ENCODE assay signal across 8 cellular contexts in the genomic region with DNA sequence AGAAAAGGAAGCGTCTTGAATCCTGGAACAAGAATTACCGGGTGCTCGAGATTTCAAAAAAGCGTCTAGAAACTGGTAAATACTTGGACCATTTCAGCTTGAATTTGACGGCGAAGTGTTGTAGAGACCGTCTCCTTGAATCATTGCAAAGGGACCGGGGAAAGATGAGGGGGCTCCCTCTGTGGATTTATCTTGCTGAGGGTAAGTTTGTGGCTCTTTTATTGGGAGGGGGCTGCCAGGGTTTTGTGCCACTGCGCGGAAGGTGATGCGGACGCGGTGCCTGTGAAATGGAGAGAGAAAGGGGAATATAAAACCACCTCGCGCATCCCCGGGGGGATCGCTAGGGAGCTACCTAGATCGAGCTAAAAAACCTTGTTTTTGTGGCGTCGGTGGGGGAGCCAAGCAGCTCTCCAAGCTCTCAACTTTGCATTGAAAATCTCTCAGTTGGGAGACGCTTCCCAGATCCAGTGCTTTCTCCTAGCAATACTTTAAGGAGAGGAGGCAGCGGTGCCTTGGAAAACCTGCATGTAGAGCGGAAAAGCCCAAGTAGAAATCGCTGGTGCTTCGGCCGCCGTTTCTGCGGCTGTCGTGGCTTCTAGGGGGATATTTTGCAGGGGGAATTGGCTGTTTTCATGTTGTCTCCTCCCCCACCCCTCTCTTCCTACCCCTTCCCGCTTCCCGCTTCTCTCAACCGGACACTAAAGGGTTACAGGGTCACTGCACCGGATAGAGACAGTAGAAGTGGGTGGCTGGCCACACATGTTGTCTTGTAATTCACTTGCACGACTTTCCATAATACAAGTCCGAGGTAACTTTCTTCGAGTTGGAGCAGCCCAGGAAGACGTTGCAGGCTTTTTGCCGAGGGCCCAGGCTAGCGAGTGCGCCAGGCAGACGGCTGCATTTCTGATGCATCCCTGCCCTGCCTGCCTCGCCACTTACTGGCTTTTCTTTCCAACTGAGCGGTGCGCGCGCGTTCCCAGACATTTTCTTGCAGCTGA.
DNase-seq lines count a peak whose midpoint lies in the region; ATAC-seq, FAIRE-seq and TF ChIP-seq lines count a peak whose summit lies in the region.

No MANE protein-coding gene starts in this region.

- 3% methylated on average over 38 of the region's 47 CpGs for WGBS in right lobe of liver (ENCODE audit: insufficient coverage, low coverage, low lambda C conversion rate, missing lambda C conversion rate)
- WGBS in HepG2 (ENCODE audit: low lambda C conversion rate), result 52% methylated on average over 47 of the region's 47 CpGs

- no peaks in the 10 kb centered on the region for H3K9me3 ChIP-seq in right lobe of liver
- H3K9me3 ChIP-seq in HepG2 (ENCODE audit: low read length), result no peaks in the 10 kb centered on the region
- no peaks in the 10 kb centered on the region for H3K9me3 ChIP-seq in skeletal muscle tissue (ENCODE audit: control insufficient read depth in 3 of 3, low read length in 3 of 3)

- CTCF ChIA-PET in HepG2 (lab: Yijun Ruan, JAX; ENCODE audit: low intra/inter-chr PET ratio, low total read pairs), result no interaction called here

- in situ Hi-C loops in HepG2 (cut with HindIII; ENCODE audit: extremely low pct_ligation_motif_present, low pct_unique_long_range_greater_than_20kb), result no loop called here

- H2AFZ ChIP-seq in HepG2 (ENCODE audit: low read length), result no peak overlapping the region

- no peak overlapping the region for H3K4me2 ChIP-seq in HepG2 (ENCODE audit: low read depth, low read length)

- TF ChIP-seq RAD21 in HepG2 (CRISPR knock-in tag; IDR thresholded peaks at IDR 0.05), result no peak

- peaks cover 0 to 12% (median 0%) of the 10 kb centered on the region in 4 donors for H3K4me1 ChIP-seq in right lobe of liver
- H3K4me1 ChIP-seq in HepG2 (ENCODE audit: insufficient read depth, low read length), result no peaks in the 10 kb centered on the region
- peaks cover 0 to 8% (median 5%) of the 10 kb centered on the region in 3 donors for H3K4me1 ChIP-seq in skeletal muscle tissue (ENCODE audit: control insufficient read depth in 3 of 3, insufficient read depth in 3 of 3, low read length in 3 of 3)

- POLR2A ChIA-PET in HepG2 (lab: Yijun Ruan, JAX), result no interaction called here

- TF ChIP-seq CTCF in right lobe of liver (IDR thresholded peaks at IDR 0.05) (no peak), HepG2 (CRISPR knock-in tag; IDR thresholded peaks at IDR 0.05) (no peak)

- H3K4me3 ChIP-seq in right lobe of liver, result no peak overlapping the region
- no peak overlapping the region for H3K4me3 ChIP-seq in HepG2 (replicated peaks in 1 of 3; ENCODE audit: insufficient read depth in 1 of 3, low read depth in 2 of 3, low read length in 3 of 3)
- peak overlapping the region; percentile 59 to 72 (median 67) for H3K4me3 ChIP-seq in skeletal muscle tissue (ENCODE audit: low read length in 3 of 3)

- H3K9ac ChIP-seq in HepG2 (ENCODE audit: insufficient read depth, low read depth, low read length) (no peak overlapping the region), skeletal muscle tissue (ENCODE audit: low read depth in 1 of 3, low read length in 3 of 3) (peak overlapping the region in 2 of 3 donors; percentile 10 to 26)

- no peak overlapping the region for H3K27ac ChIP-seq in right lobe of liver
- H3K27ac ChIP-seq in HepG2 (ENCODE audit: extremely low read length, insufficient read depth, low read length), result no peak overlapping the region
- no peak overlapping the region for H3K27ac ChIP-seq in skeletal muscle tissue (ENCODE audit: low read depth, low read length)

- no peaks in the 10 kb centered on the region for H3K79me2 ChIP-seq in HepG2 (ENCODE audit: insufficient read depth, low read length)

- H4K20me1 ChIP-seq in HepG2 (ENCODE audit: insufficient read depth, low read length), result no peaks in the 10 kb centered on the region

- intact Hi-C loops in right lobe of liver (cut with DNase I), result no loop called here
- intact Hi-C loops in HepG2 (cut with micrococcal nuclease; ENCODE audit: unreplicated experiment), result no loop called here

- ATAC-seq in right lobe of liver, result peak in 3 of 4 donors; percentile 25 to 58 (median 44)
- ATAC-seq in HepG2, result no peak
- no peak for ATAC-seq in GM18498 (IDR thresholded peaks at IDR 0.05; ENCODE audit: unreplicated experiment)

- H3K27me3 ChIP-seq in right lobe of liver (peaks cover 0 to 5% of the 10 kb centered on the region in 2 donors), HepG2 (ENCODE audit: control insufficient read depth in 1 of 2, insufficient read depth in 2 of 2, low read length in 2 of 2) (peaks cover 0 to 6% of the 10 kb centered on the region in 2 experiments; a peak in 1 of 5 replicates), skeletal muscle tissue (ENCODE audit: control insufficient read depth in 3 of 3, insufficient read depth in 3 of 3, low read length in 3 of 3) (peaks cover 2 to 9% (median 6%) of the 10 kb centered on the region in 3 donors)

- no peak for FAIRE-seq in HepG2 (lab: Jason Lieb, UNC)

- peak in 1 of 3 donors; percentile 46 for DNase-seq in right lobe of liver
- no peak for DNase-seq in HepG2 (ENCODE audit: low spot score)
- DNase-seq in brain pericyte (ENCODE audit: low read depth, low spot score), result peak; percentile 12
- DNase-seq in iPS-NIHi7 (ENCODE audit: extremely low spot score), result peak; percentile 59
- DNase-seq in HuH-7.5 (ENCODE audit: low spot score), result no peak
- no peak for DNase-seq in activated CD4-positive, alpha-beta T cell treated with anti-CD3 and anti-CD28 coated beads for 48 hours

- TF ChIP-seq POLR2A in right lobe of liver (IDR thresholded peaks at IDR 0.05) (no peak), HepG2 (IDR thresholded peaks at IDR 0.05; ENCODE audit: insufficient read depth in 1 of 2, low read depth in 2 of 2, low read length in 2 of 2) (no peak)

- BruUV-seq in HepG2 (replicated peaks; lab: Mats Ljungman, UMichigan), result no TSS peak

- H3K36me3 ChIP-seq in right lobe of liver (no peaks in the 10 kb centered on the region), HepG2 (replicated peaks in 1 of 2; ENCODE audit: control insufficient read depth in 1 of 2, insufficient read depth in 2 of 2, low read length in 2 of 2) (no peaks in the 10 kb centered on the region), skeletal muscle tissue (ENCODE audit: control insufficient read depth in 3 of 3, insufficient read depth in 3 of 3, low read length in 3 of 3) (no peaks in the 10 kb centered on the region)

- no peak for TF ChIP-seq EP300 in HepG2 (IDR thresholded peaks at IDR 0.05; ENCODE audit: low read depth in 2 of 2, low read length in 2 of 2)
- no peak for TF ChIP-seq EP300 in HepG2 (CRISPR knock-in tag; IDR thresholded peaks at IDR 0.05; ENCODE audit: borderline replicate concordance)

TF ChIP-seq in HepG2, 621 proteins besides CTCF, POLR2A, EP300 and RAD21 (continues in another document):
- TF ChIP-seq AKNA (CRISPR knock-in tag; IDR thresholded peaks at IDR 0.05; ENCODE audit: borderline replicate concordance) (no peak), ESRRA (CRISPR knock-in tag; IDR thresholded peaks at IDR 0.05; ENCODE audit: low read depth) (no peak), CC2D1A (CRISPR knock-in tag; IDR thresholded peaks at IDR 0.05) (no peak), SMAD3 (CRISPR knock-in tag; IDR thresholded peaks at IDR 0.05) (no peak), SALL1 (CRISPR knock-in tag; IDR thresholded peaks at IDR 0.05) (no peak), ZSCAN20 (CRISPR knock-in tag; IDR thresholded peaks at IDR 0.05; ENCODE audit: borderline replicate concordance) (no peak), TP53 (CRISPR knock-in tag; conservative IDR thresholded peaks at IDR 0.05) (no peak), MED13 (CRISPR knock-in tag; IDR thresholded peaks at IDR 0.05) (no peak), ZFAT (CRISPR knock-in tag; conservative IDR thresholded peaks at IDR 0.05) (no peak), PHB2 (IDR thresholded peaks at IDR 0.05; ENCODE audit: partially characterized antibody) (no peak), RORA (CRISPR knock-in tag; IDR thresholded peaks at IDR 0.05) (no peak)

Comparison
In these comparisons a context has a peak if more than half of its experiments do, and no peak if none do; other contexts are left out.
1. ATAC-seq: peak in right lobe of liver (3 of 4); none in HepG2 (single experiment) and GM18498 (single experiment).
2. DNase-seq: peak in brain pericyte (single experiment) and iPS-NIHi7 (single experiment); none in HepG2 (single experiment), HuH-7.5 (single experiment) and activated CD4-positive, alpha-beta T cell treated with anti-CD3 and anti-CD28 coated beads for 48 hours (single experiment).
3. H3K4me3 ChIP-seq: peak in skeletal muscle tissue (3 of 3); none in right lobe of liver (0 of 3) and HepG2 (0 of 3).